ENCODE assay signal across 14 cellular contexts in genomic region chr7:53418834-53419482, GRCh38.
DNase-seq lines count a peak whose midpoint lies in the region; ATAC-seq lines count a peak whose summit lies in the region.
"Had no signal": no experiment of that assay in that cellular context is flagged by ENCODE, and none has a peak within 500 bp of the region (broad histone marks: within the 10 kb centered on the region; RNA-seq: fewer than 3 reads in every experiment).

No MANE protein-coding gene starts in this region.

- H2BK12ac ChIP-seq in mesenchymal stem cell (ENCODE audit: low read length in 2 of 2) = no peak overlapping the region

- no peak overlapping the region for H2BK120ac ChIP-seq in mesenchymal stem cell (ENCODE audit: low read depth, low read length)

- H3K14ac ChIP-seq in mesenchymal stem cell (ENCODE audit: low read length in 2 of 2) = no peak overlapping the region

- ATAC-seq in stimulated activated naive CD8-positive, alpha-beta T cell treated with anti-CD3 and anti-CD28 coated beads, Interleukin-15, amount 100 ng/mL, for 72 hours = no peak
- ATAC-seq: A549; CD8-positive, alpha-beta T cell had no signal

- H3K23ac ChIP-seq in mesenchymal stem cell (ENCODE audit: low read length in 2 of 2) = no peak overlapping the region

- H3K4me1 Mint-ChIP-seq in stimulated activated naive CD8-positive, alpha-beta T cell treated with anti-CD3 and anti-CD28 coated beads, Interleukin-15, amount 100 ng/mL, for 72 hours = no peaks in the 10 kb centered on the region
- H3K4me1 Mint-ChIP-seq: CD14-positive monocyte had no signal

- no peak overlapping the region for H3K4me3 Mint-ChIP-seq in stimulated activated naive CD8-positive, alpha-beta T cell treated with anti-CD3 and anti-CD28 coated beads, Interleukin-15, amount 100 ng/mL, for 72 hours
- H3K4me3 Mint-ChIP-seq: CD14-positive monocyte; CD8-positive, alpha-beta T cell had no signal

- H3K27ac Mint-ChIP-seq in stimulated activated naive CD8-positive, alpha-beta T cell treated with anti-CD3 and anti-CD28 coated beads, Interleukin-15, amount 100 ng/mL, for 72 hours = no peak overlapping the region
- H3K27ac Mint-ChIP-seq: CD14-positive monocyte; CD8-positive, alpha-beta T cell had no signal

- H3K9me3 ChIP-seq in mesenchymal stem cell (ENCODE audit: control insufficient read depth, low read length) = peaks cover 22% of the 10 kb centered on the region
- H3K9me3 ChIP-seq: A549, HAP-1 had no signal

- H3K9ac ChIP-seq in mesenchymal stem cell (ENCODE audit: low read length) = no peak overlapping the region

- no peaks in the 10 kb centered on the region for H3K27me3 Mint-ChIP-seq in stimulated activated naive CD8-positive, alpha-beta T cell treated with anti-CD3 and anti-CD28 coated beads, Interleukin-15, amount 100 ng/mL, for 72 hours

- H3K4ac ChIP-seq in mesenchymal stem cell (ENCODE audit: low read depth in 1 of 2, low read length in 2 of 2) = no peak overlapping the region

- H4K8ac ChIP-seq in mesenchymal stem cell (ENCODE audit: low read length) = no peak overlapping the region

- H3K9me3 Mint-ChIP-seq in stimulated activated naive CD8-positive, alpha-beta T cell treated with anti-CD3 and anti-CD28 coated beads, Interleukin-15, amount 100 ng/mL, for 72 hours = peaks cover 28 to 41% of the 10 kb centered on the region in 2 donors

- DNase-seq in astrocyte of the hippocampus (ENCODE audit: low read depth, low spot score) (peak; percentile 3), kidney glomerular epithelial cell (lab: John Stamatoyannopoulos, UW) (peak; percentile 75), mesenchymal stem cell (no peak)
- DNase-seq in stimulated activated CD8-positive, alpha-beta memory T cell treated with anti-CD3 and anti-CD28 coated beads, Interleukin-4, amount 100 ng/mL, for 48 hours = no peak
- no peak for DNase-seq in stimulated activated naive CD8-positive, alpha-beta T cell treated with anti-CD3 and anti-CD28 coated beads, Interleukin-15, amount 100 ng/mL, for 72 hours
- no peak for DNase-seq in central memory CD4-positive, alpha-beta T cell
- DNase-seq: CD8-positive, alpha-beta T cell; COR-L47; DND-41; GDM1; GOT3 had no signal

- H2AFZ ChIP-seq in mesenchymal stem cell (ENCODE audit: low read depth, low read length) = no peak overlapping the region

- peaks cover 8% of the 10 kb centered on the region for H3K4me1 ChIP-seq in mesenchymal stem cell (ENCODE audit: control insufficient read depth, insufficient read depth, low read depth, low read length)
- H3K4me1 ChIP-seq: A549, HAP-1 had no signal

- H2BK15ac ChIP-seq in mesenchymal stem cell (ENCODE audit: low read depth, poor library complexity, severe bottlenecking) = no peak overlapping the region

- H3K36me3 ChIP-seq in mesenchymal stem cell (ENCODE audit: control insufficient read depth in 1 of 2, insufficient read depth in 2 of 2, low read depth in 1 of 2, low read length in 2 of 2) = no peaks in the 10 kb centered on the region
- H3K36me3 ChIP-seq: HAP-1 had no signal

- H4K91ac ChIP-seq in mesenchymal stem cell (ENCODE audit: low read length) = no peak overlapping the region

- WGBS in mesenchymal stem cell = 82% methylated on average over 1 of the region's 1 CpG

- peak overlapping the region; percentile 81 for H3K27ac ChIP-seq in mesenchymal stem cell (ENCODE audit: low read length, poor library complexity, severe bottlenecking)
- H3K27ac ChIP-seq: A549 had no signal

- no peaks in the 10 kb centered on the region for H3K79me1 ChIP-seq in mesenchymal stem cell (replicated peaks; ENCODE audit: low read length, poor library complexity, severe bottlenecking)

- H3K4me3 ChIP-seq in mesenchymal stem cell (ENCODE audit: insufficient read depth in 1 of 2, low read depth in 1 of 2, low read length in 2 of 2) = no peak overlapping the region
- H3K4me3 ChIP-seq: A549, HAP-1 had no signal

- no peak overlapping the region for H3K4me2 ChIP-seq in mesenchymal stem cell (ENCODE audit: low read length, poor library complexity, severe bottlenecking)
- H3K4me2 ChIP-seq: A549 had no signal

- no peak overlapping the region for H2AK5ac ChIP-seq in mesenchymal stem cell (ENCODE audit: low read length, severe bottlenecking)

- H3K27me3 ChIP-seq in mesenchymal stem cell (ENCODE audit: control insufficient read depth in 1 of 2, insufficient read depth in 1 of 2, low read length in 2 of 2) = no peaks in the 10 kb centered on the region

- no peak overlapping the region for H2BK5ac ChIP-seq in mesenchymal stem cell (ENCODE audit: low read depth, low read length, poor library complexity, severe bottlenecking)

- H3K18ac ChIP-seq in mesenchymal stem cell (ENCODE audit: low read depth in 1 of 2, low read length in 2 of 2) = no peak overlapping the region

Comparison
In these comparisons a context has a peak if more than half of its experiments do, and no peak if none do; other contexts are left out.
1. DNase-seq: peak in astrocyte of the hippocampus (single experiment) and kidney glomerular epithelial cell (single experiment); none in mesenchymal stem cell (single experiment), stimulated activated CD8-positive, alpha-beta memory T cell treated with anti-CD3 and anti-CD28 coated beads, Interleukin-4, amount 100 ng/mL, for 48 hours (single experiment), stimulated activated naive CD8-positive, alpha-beta T cell treated with anti-CD3 and anti-CD28 coated beads, Interleukin-15, amount 100 ng/mL, for 72 hours (0 of 2) and central memory CD4-positive, alpha-beta T cell (single experiment).